ENCODE assay signal across 8 cellular contexts in the genomic region with DNA sequence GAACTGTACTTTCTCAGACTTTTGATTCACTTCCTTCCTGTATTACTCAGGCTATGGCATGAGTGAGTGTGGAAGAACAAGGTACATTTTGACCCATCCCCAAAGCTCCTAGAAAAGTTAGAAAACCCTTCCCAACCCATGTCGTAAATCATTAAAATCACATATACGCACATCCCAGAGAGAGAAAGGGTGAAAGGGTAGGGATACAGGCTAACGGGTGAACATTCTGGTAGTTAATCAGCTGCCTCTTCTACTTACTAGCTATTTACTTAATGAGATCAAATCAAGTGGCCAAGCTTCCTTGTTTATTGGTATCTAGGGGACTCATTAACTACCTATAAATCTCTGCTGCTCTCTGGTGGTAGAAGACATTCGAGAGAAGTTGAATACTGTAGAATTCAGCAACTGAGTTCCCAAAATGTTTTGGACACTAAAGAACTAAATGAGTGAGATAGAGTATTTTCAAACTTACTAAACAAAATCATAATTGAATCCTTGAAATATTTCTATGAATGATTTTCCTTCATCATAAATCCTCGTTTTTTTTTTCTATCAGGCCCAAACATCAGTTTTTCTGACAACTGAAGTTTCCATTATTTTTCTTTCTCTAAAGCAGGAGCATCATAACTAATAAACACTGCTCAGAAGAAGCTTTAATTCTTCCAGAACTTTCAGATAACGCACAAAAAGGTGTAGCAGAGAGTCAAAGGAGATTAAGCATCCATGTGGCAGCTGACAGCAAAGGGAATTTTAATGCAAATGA.
DNase-seq lines count a peak whose midpoint lies in the region; ATAC-seq and TF ChIP-seq lines count a peak whose summit lies in the region.

No MANE protein-coding gene starts in this region.

- no peak overlapping the region for H3K4me3 ChIP-seq in AG10803 (ENCODE audit: low read length)
- no peak overlapping the region for H3K4me3 ChIP-seq in HFF-Myc (replicated peaks; ENCODE audit: low read depth, low read length)
- no peak overlapping the region for H3K4me3 ChIP-seq in fibroblast of mammary gland (ENCODE audit: control insufficient read depth, low read depth, low read length)

- ATAC-seq in HG03280 (IDR thresholded peaks at IDR 0.05; ENCODE audit: unreplicated experiment): no peak
- ATAC-seq in GM19035 (IDR thresholded peaks at IDR 0.05; ENCODE audit: unreplicated experiment): no peak

- DNase-seq in AG10803 (ENCODE audit: low read depth): peak; percentile 73
- no peak for DNase-seq in HFF-Myc (ENCODE audit: extremely low read depth, low read depth)
- DNase-seq in RPMI8226: peak; percentile 41
- DNase-seq in fibroblast of mammary gland (ENCODE audit: low read depth): peak; percentile 82
- DNase-seq in pulmonary artery endothelial cell (ENCODE audit: low read depth, low spot score): peak; percentile 19
- no peak for DNase-seq in NK-92 (lab: John Stamatoyannopoulos, UW; ENCODE audit: unreplicated experiment)

- TF ChIP-seq CTCF in AG10803 (conservative IDR thresholded peaks at IDR 0.05; ENCODE audit: low read length) (peak; percentile 87), HFF-Myc (IDR thresholded peaks at IDR 0.05; ENCODE audit: low read depth, low read length, missing control alignments) (peak; percentile 43), fibroblast of mammary gland (conservative IDR thresholded peaks at IDR 0.05; ENCODE audit: control insufficient read depth, insufficient read depth, low read depth, low read length) (peak; percentile 81)

Comparison
In these comparisons a context has a peak if more than half of its experiments do, and no peak if none do; other contexts are left out.
1. DNase-seq: peak in AG10803 (single experiment), RPMI8226 (single experiment), fibroblast of mammary gland (single experiment) and pulmonary artery endothelial cell (single experiment); none in HFF-Myc (single experiment) and NK-92 (single experiment).
2. Peak in every context shown above with its lines, with median percentiles within 50 percentile points of each other: CTCF ChIP-seq.